In the genomic region with DNA sequence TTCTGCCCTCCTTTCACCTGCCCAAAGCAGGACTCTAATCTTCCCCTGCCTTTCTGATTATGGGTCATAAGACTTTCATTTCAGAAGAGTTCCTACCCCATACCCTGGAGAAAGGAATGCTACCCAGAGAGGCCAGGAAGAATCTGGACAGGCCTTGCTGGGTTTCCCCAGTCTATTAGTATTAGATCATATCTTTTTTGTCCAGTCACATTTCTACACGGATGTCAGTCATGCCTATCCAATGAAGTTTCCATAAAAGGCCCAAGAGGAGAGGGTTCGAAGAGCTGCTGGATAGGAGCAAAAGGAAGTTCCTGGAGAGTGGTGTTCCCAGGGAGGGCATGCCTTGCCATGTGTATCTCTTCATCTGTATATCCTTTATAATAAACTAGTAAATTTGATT, we compare ENCODE assay signal across 11 cellular contexts. TPM values are rescaled to one million over a fixed set of nuclear protein-coding genes. Genes with fewer than 3 reads are reported as not detected.
DNase-seq lines count a peak whose midpoint lies in the region; ATAC-seq and TF ChIP-seq lines count a peak whose summit lies in the region.
"Had no signal": no experiment of that assay in that cellular context is flagged by ENCODE, and none has a peak within 500 bp of the region (broad histone marks: within the 10 kb centered on the region; RNA-seq: fewer than 3 reads in every experiment).

No MANE protein-coding gene starts in this region.

- H3K4ac ChIP-seq in neuronal stem cell (ENCODE audit: low read length) = no peak overlapping the region

- no CpG with 5 or more reads among the region's 2 CpGs for WGBS in neuronal stem cell (ENCODE audit: extremely low coverage in 2 of 2, insufficient read length in 2 of 2, insufficient replicate concordance in 1 of 2), 2 donors

- peak overlapping the region; percentile 90 for H3K27ac ChIP-seq in VCaP
- H3K27ac ChIP-seq in neuronal stem cell (replicated peaks; ENCODE audit: low read length) = no peak overlapping the region
- H3K27ac ChIP-seq: stomach had no signal

- ATAC-seq in natural killer cell treated with Interleukin-12 subunit alpha and Interleukin-12 subunit beta and Interleukin-15 and Interleukin-18, amount 100 ng/mL, for 72 hours = no peak
- ATAC-seq in natural killer cell = no peak
- ATAC-seq: CD8-positive, alpha-beta T cell; mucosa of descending colon had no signal

- H2BK5ac ChIP-seq in neuronal stem cell (ENCODE audit: low read length) = no peak overlapping the region

- no peak overlapping the region for H2AFZ ChIP-seq in neuronal stem cell (ENCODE audit: low read length)

- H3K9me3 Mint-ChIP-seq in natural killer cell treated with Interleukin-12 subunit alpha and Interleukin-12 subunit beta and Interleukin-15 and Interleukin-18, amount 100 ng/mL, for 72 hours = no peaks in the 10 kb centered on the region
- H3K9me3 Mint-ChIP-seq in natural killer cell (no peaks in the 10 kb centered on the region), glutamatergic neuron (ENCODE audit: unreplicated experiment) (peaks cover 4% of the 10 kb centered on the region), type B pancreatic cell (no peaks in the 10 kb centered on the region)
- H3K9me3 Mint-ChIP-seq: CD8-positive, alpha-beta T cell had no signal

- H3K79me1 ChIP-seq in neuronal stem cell (ENCODE audit: low read depth, low read length) = peaks cover 2% of the 10 kb centered on the region

- H3K4me2 ChIP-seq in neuronal stem cell (ENCODE audit: insufficient read depth, low read length, poor library complexity, severe bottlenecking) = no peak overlapping the region

- no peak overlapping the region for H3K18ac ChIP-seq in neuronal stem cell (ENCODE audit: low read length)

- peaks cover 19% of the 10 kb centered on the region for H3K36me3 Mint-ChIP-seq in natural killer cell treated with Interleukin-12 subunit alpha and Interleukin-12 subunit beta and Interleukin-15 and Interleukin-18, amount 100 ng/mL, for 72 hours
- no peaks in the 10 kb centered on the region for H3K36me3 Mint-ChIP-seq in natural killer cell
- H3K36me3 Mint-ChIP-seq in glutamatergic neuron (ENCODE audit: unreplicated experiment) = no peaks in the 10 kb centered on the region
- H3K36me3 Mint-ChIP-seq in type B pancreatic cell = peaks cover 25% of the 10 kb centered on the region

- H3K14ac ChIP-seq in neuronal stem cell (ENCODE audit: low read length) = no peak overlapping the region

- no peak overlapping the region for H2BK15ac ChIP-seq in neuronal stem cell (ENCODE audit: low read length)

- peak overlapping the region in 1 of 2 donors; percentile 19 for H3K27ac Mint-ChIP-seq in natural killer cell treated with Interleukin-12 subunit alpha and Interleukin-12 subunit beta and Interleukin-15 and Interleukin-18, amount 100 ng/mL, for 72 hours
- H3K27ac Mint-ChIP-seq in natural killer cell (peak overlapping the region in 1 of 2 donors; percentile 47), glutamatergic neuron (ENCODE audit: unreplicated experiment) (no peak overlapping the region), type B pancreatic cell (peak overlapping the region; percentile 57)
- H3K27ac Mint-ChIP-seq: CD8-positive, alpha-beta T cell had no signal

- no peak for TF ChIP-seq CTCF in natural killer cell (IDR thresholded peaks at IDR 0.05)
- TF ChIP-seq CTCF in VCaP (conservative IDR thresholded peaks at IDR 0.05) = no peak
- no peak for TF ChIP-seq CTCF in glutamatergic neuron (IDR thresholded peaks at IDR 0.05; ENCODE audit: partially characterized antibody, unreplicated experiment)
- no peak for TF ChIP-seq CTCF in type B pancreatic cell (conservative IDR thresholded peaks at IDR 0.05)

- H3K4me1 ChIP-seq in neuronal stem cell (ENCODE audit: control insufficient read depth in 2 of 2, insufficient read depth in 1 of 2, low read depth in 1 of 2, low read length in 2 of 2) = peaks cover 3 to 4% of the 10 kb centered on the region in 2 donors

- H3K4me3 ChIP-seq in neuronal stem cell (ENCODE audit: low read length in 2 of 2) = no peak overlapping the region
- H3K4me3 ChIP-seq: mucosa of descending colon, stomach had no signal

- peaks cover 0 to 6% of the 10 kb centered on the region in 2 donors for H3K9me3 ChIP-seq in neuronal stem cell (replicated peaks in 1 of 2; ENCODE audit: control insufficient read depth in 2 of 2, insufficient read depth in 1 of 2, low read depth in 1 of 2, low read length in 2 of 2)
- H3K9me3 ChIP-seq: mucosa of descending colon, stomach had no signal

- no peak overlapping the region for H2AK5ac ChIP-seq in neuronal stem cell (ENCODE audit: low read depth, low read length)

- H2BK120ac ChIP-seq in neuronal stem cell (ENCODE audit: low read depth, low read length) = no peak overlapping the region

- no peaks in the 10 kb centered on the region for H3K27me3 ChIP-seq in neuronal stem cell (ENCODE audit: control insufficient read depth in 3 of 3, insufficient read depth in 3 of 3, low read depth in 1 of 3, low read length in 3 of 3)
- H3K27me3 ChIP-seq: stomach had no signal

- H3K9ac ChIP-seq in neuronal stem cell (ENCODE audit: low read depth, low read length, poor library complexity) = no peak overlapping the region

- H2BK12ac ChIP-seq in neuronal stem cell (ENCODE audit: low read length) = no peak overlapping the region

- H3K4me3 Mint-ChIP-seq in natural killer cell treated with Interleukin-12 subunit alpha and Interleukin-12 subunit beta and Interleukin-15 and Interleukin-18, amount 100 ng/mL, for 72 hours = peak overlapping the region; percentile 30
- H3K4me3 Mint-ChIP-seq in natural killer cell (no peak overlapping the region), glutamatergic neuron (ENCODE audit: unreplicated experiment) (peak overlapping the region; percentile 17), type B pancreatic cell (peak overlapping the region; percentile 68)
- H3K4me3 Mint-ChIP-seq: CD8-positive, alpha-beta T cell had no signal

- no peaks in the 10 kb centered on the region for H3K27me3 Mint-ChIP-seq in natural killer cell treated with Interleukin-12 subunit alpha and Interleukin-12 subunit beta and Interleukin-15 and Interleukin-18, amount 100 ng/mL, for 72 hours
- H3K27me3 Mint-ChIP-seq in natural killer cell (ENCODE audit: low read depth in 2 of 2) (no peaks in the 10 kb centered on the region), glutamatergic neuron (ENCODE audit: unreplicated experiment) (peaks cover 6% of the 10 kb centered on the region), type B pancreatic cell (no peaks in the 10 kb centered on the region)

- H4K8ac ChIP-seq in neuronal stem cell (ENCODE audit: low read depth, low read length) = no peak overlapping the region

- no peak overlapping the region for H3K23ac ChIP-seq in neuronal stem cell (ENCODE audit: low read depth, low read length, poor library complexity)

- H3K36me3 ChIP-seq in neuronal stem cell (replicated peaks in 1 of 2; ENCODE audit: control insufficient read depth in 2 of 2, insufficient read depth in 2 of 2, low read length in 2 of 2) = peaks cover 8 to 47% of the 10 kb centered on the region in 2 donors

- peaks cover 24 to 31% of the 10 kb centered on the region in 2 donors for H3K4me1 Mint-ChIP-seq in natural killer cell treated with Interleukin-12 subunit alpha and Interleukin-12 subunit beta and Interleukin-15 and Interleukin-18, amount 100 ng/mL, for 72 hours (ENCODE audit: low read depth in 2 of 2)
- peaks cover 33 to 42% of the 10 kb centered on the region in 2 donors for H3K4me1 Mint-ChIP-seq in natural killer cell
- H3K4me1 Mint-ChIP-seq in glutamatergic neuron (ENCODE audit: low read depth, unreplicated experiment) = peaks cover 12% of the 10 kb centered on the region
- H3K4me1 Mint-ChIP-seq in type B pancreatic cell (ENCODE audit: unreplicated experiment) = peaks cover 26% of the 10 kb centered on the region

- intact Hi-C loops in natural killer cell (cut with micrococcal nuclease) = loop anchor here (10.0 kb wide), 1 partner anchor 64 kb away; a partner anchor contains a TSS
- intact Hi-C loops in head of caudate nucleus (cut with DNase I) = no loop called here

- no peak overlapping the region for H4K91ac ChIP-seq in neuronal stem cell (ENCODE audit: low read depth, low read length, poor library complexity)

- no peak for DNase-seq in natural killer cell treated with Interleukin-12 subunit alpha and Interleukin-12 subunit beta and Interleukin-15 and Interleukin-18, amount 100 ng/mL, for 72 hours (ENCODE audit: low spot score)
- DNase-seq in natural killer cell (no peak), glutamatergic neuron (no peak), type B pancreatic cell (ENCODE audit: extremely low spot score, unreplicated experiment) (no peak), head of caudate nucleus (no peak), neuronal stem cell (ENCODE audit: low spot score) (no peak), NCI-H1694 treated with DMSO at 0.1 percent for 48 hours (lab: John Stamatoyannopoulos, UW) (no peak)
- DNase-seq: CD8-positive, alpha-beta T cell; mucosa of descending colon; stomach had no signal

RNA-seq across cellular contexts. Expression of a gene that starts 3.2 kb away (rescaled TPM):
- total RNA-seq in natural killer cell treated with Interleukin-12 subunit alpha and Interleukin-12 subunit beta and Interleukin-15 and Interleukin-18, amount 100 ng/mL, for 72 hours = 10 to 100 TPM; 25.6 to 53.4 TPM
- 10 to 100 TPM in 1 of 3 donors, 1 to 10 TPM in 2; 7.7 to 11.2 (median 7.8) TPM for total RNA-seq in natural killer cell
- 20.2 TPM for total RNA-seq in glutamatergic neuron (ENCODE audit: unreplicated experiment)
- 33.2 and 37.6 TPM in 2 replicates for total RNA-seq in type B pancreatic cell (ENCODE audit: low replicate concordance)
- polyA plus RNA-seq in neuronal stem cell (2013, experiment 1 of 2) = 6.3 TPM
- polyA plus RNA-seq in neuronal stem cell (2013, experiment 2 of 2) = 6.4 TPM

RNA-seq across cellular contexts. Expression of a gene that starts 3.3 kb away (rescaled TPM):
- total RNA-seq in natural killer cell treated with Interleukin-12 subunit alpha and Interleukin-12 subunit beta and Interleukin-15 and Interleukin-18, amount 100 ng/mL, for 72 hours = 100 to 1,000 TPM in 1 of 2 donors, 10 to 100 TPM in 1; 80.0 to 178 TPM
- total RNA-seq in natural killer cell (10 to 100 TPM; 47.6 to 54.6 (median 48.7) TPM), glutamatergic neuron (ENCODE audit: unreplicated experiment) (52.7 TPM), type B pancreatic cell (ENCODE audit: low replicate concordance) (39.2 and 61.1 TPM in 2 replicates)
- 32.1 TPM for polyA plus RNA-seq in neuronal stem cell (2013, experiment 1 of 2)
- polyA plus RNA-seq in neuronal stem cell (2013, experiment 2 of 2) = 32.5 TPM

RNA-seq across cellular contexts. Expression of a gene that starts 49.9 kb away (rescaled TPM):
- 100 to 1,000 TPM in 1 of 2 donors, 10 to 100 TPM in 1; 85.4 to 116 TPM for total RNA-seq in natural killer cell treated with Interleukin-12 subunit alpha and Interleukin-12 subunit beta and Interleukin-15 and Interleukin-18, amount 100 ng/mL, for 72 hours
- 10 to 100 TPM; 56.5 to 71.7 (median 69.3) TPM for total RNA-seq in natural killer cell
- total RNA-seq in glutamatergic neuron (ENCODE audit: unreplicated experiment) = 114 TPM
- 48.6 and 77.6 TPM in 2 replicates for total RNA-seq in type B pancreatic cell (ENCODE audit: low replicate concordance)
- polyA plus RNA-seq in neuronal stem cell (2013, experiment 1 of 2) = 49.3 TPM
- 48.3 TPM for polyA plus RNA-seq in neuronal stem cell (2013, experiment 2 of 2)

RNA-seq across cellular contexts. Expression of a gene that starts 56.5 kb away (rescaled TPM):
- 10 to 100 TPM; 37.1 to 39.7 TPM for total RNA-seq in natural killer cell treated with Interleukin-12 subunit alpha and Interleukin-12 subunit beta and Interleukin-15 and Interleukin-18, amount 100 ng/mL, for 72 hours
- total RNA-seq in natural killer cell = 10 to 100 TPM; 29.9 to 43.3 (median 38.3) TPM
- total RNA-seq in glutamatergic neuron (ENCODE audit: unreplicated experiment) = 38.8 TPM
- total RNA-seq in type B pancreatic cell (ENCODE audit: low replicate concordance) = 33.3 and 40.0 TPM in 2 replicates
- 21.5 TPM for polyA plus RNA-seq in neuronal stem cell (2013, experiment 1 of 2)
- polyA plus RNA-seq in neuronal stem cell (2013, experiment 2 of 2) = 22.5 TPM
